ENCODE assay signal across 18 cellular contexts in the genomic region with DNA sequence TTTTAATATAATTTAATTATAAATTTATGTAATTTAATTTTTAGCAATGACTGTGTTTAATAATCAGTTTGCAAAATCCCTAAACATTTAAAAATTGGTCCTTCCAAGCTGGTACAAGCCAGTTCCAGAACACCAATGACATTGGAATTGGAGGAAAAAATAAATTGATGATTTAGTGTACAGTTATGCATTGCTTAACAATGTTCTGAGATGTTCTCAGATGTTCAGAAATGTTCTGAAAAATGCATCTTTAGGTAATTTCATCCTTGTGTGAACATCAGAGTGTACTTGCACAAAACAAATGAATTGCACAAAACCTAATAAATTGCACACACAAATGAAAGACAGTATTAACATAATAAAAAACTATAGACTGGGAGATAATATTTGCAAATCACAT.
"Had no signal": no experiment of that assay in that cellular context is flagged by ENCODE, and none has a peak within 500 bp of the region (broad histone marks: within the 10 kb centered on the region; RNA-seq: fewer than 3 reads in every experiment).

No MANE protein-coding gene starts in this region.

- H3K27me3 ChIP-seq: colonic mucosa, esophagus muscularis mucosa, foreskin keratinocyte, gastroesophageal sphincter, heart left ventricle, hepatocyte, left lung had no signal

- H3K79me2 ChIP-seq: hepatocyte had no signal

- H3K4me1 ChIP-seq: colonic mucosa, left lung, lower lobe of right lung had no signal

- H3K27ac ChIP-seq: colonic mucosa, esophagus muscularis mucosa, foreskin keratinocyte, gastroesophageal sphincter, heart left ventricle, hepatocyte, left lung, lower lobe of right lung had no signal

- H3K9me3 ChIP-seq: colonic mucosa, esophagus muscularis mucosa, gastroesophageal sphincter, heart left ventricle, left lung, lower lobe of right lung had no signal

- H2AFZ ChIP-seq: hepatocyte had no signal

- H3K4me3 ChIP-seq: colonic mucosa, esophagus muscularis mucosa, gastroesophageal sphincter, heart left ventricle, hepatocyte, left lung, lower lobe of right lung had no signal

- H3K36me3 ChIP-seq: colonic mucosa, esophagus muscularis mucosa, gastroesophageal sphincter, heart left ventricle, left lung, lower lobe of right lung had no signal

- ATAC-seq: foreskin keratinocyte; gastroesophageal sphincter; heart left ventricle; left cardiac atrium; left lung; left ventricle myocardium superior; lower lobe of right lung; naive thymus-derived CD4-positive, alpha-beta T cell had no signal

- DNase-seq: colonic mucosa; cortex of kidney; effector CD8-positive, alpha-beta T cell; foreskin keratinocyte; heart left ventricle; hypothalamus; immature natural killer cell; islet precursor cell; left cardiac atrium; left lung; left ventricle myocardium superior; lower lobe of right lung; mesenchymal stem cell; midbrain; naive thymus-derived CD4-positive, alpha-beta T cell had no signal

- H3K4me2 ChIP-seq: hepatocyte had no signal
